15 cellular contexts compared by ENCODE assay signal in the genomic region with DNA sequence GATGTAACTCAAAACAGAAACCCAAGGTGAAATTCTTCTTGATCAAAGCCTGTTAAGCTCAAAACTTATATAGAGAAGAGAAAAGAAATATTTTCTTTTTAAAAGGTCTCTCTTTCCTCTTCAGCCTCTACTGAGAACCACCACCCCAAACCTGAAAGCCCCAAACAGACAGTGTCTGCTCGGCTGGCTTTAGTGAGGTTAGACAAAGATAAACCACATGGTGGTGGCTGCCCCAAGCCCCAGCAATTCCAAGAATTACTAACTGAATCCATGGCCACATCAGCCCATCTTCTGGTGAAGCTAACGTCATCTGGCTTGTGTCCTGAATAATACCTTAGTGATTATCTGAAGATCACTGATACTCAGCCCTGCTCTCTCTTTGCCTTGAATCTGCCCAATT.
"Had no signal": no experiment of that assay in that cellular context is flagged by ENCODE, and none has a peak within 500 bp of the region (broad histone marks: within the 10 kb centered on the region; RNA-seq: fewer than 3 reads in every experiment).

No MANE protein-coding gene starts in this region.

- DNase-seq: activated CD4-positive, alpha-beta T cell treated with anti-CD3 and anti-CD28 coated beads for 1 hour; activated CD4-positive, alpha-beta T cell treated with anti-CD3 and anti-CD28 coated beads, Interleukin-2, amount 50 U/mL, for 4 hours; activated naive CD4-positive, alpha-beta T cell treated with Interleukin-2 at 50 U/mL for 16 hours; activated T-cell treated with anti-CD3 and anti-CD28 coated beads, Interleukin-2, amount 50 U/mL, for 1 hour; cortex of kidney; foreskin fibroblast; heart right ventricle; lower lobe of right lung; naive thymus-derived CD8-positive, alpha-beta T cell; stimulated activated CD4-positive, alpha-beta T cell treated with anti-CD3 and anti-CD28 coated beads, Interleukin-2, amount 100 ng/mL, for 48 hours; stimulated activated CD8-positive, alpha-beta memory T cell treated with anti-CD3 and anti-CD28 coated beads, Interleukin-4, amount 100 ng/mL, for 48 hours; stimulated activated naive B cell treated with anti-CD40 and anti-IgM and Interleukin-4, amounts not matched to agents 10 μg/mL and 1 μg/mL and 100 μg/mL, for 72 hours; SW 1271; upper lobe of left lung had no signal

- H3K4me3 Mint-ChIP-seq: naive thymus-derived CD8-positive, alpha-beta T cell; stimulated activated naive B cell treated with anti-CD40 and anti-IgM and Interleukin-4, amounts not matched to agents 10 μg/mL and 1 μg/mL and 100 μg/mL, for 72 hours had no signal

- H3K27me3 Mint-ChIP-seq: naive thymus-derived CD8-positive, alpha-beta T cell; progenitor cell of endocrine pancreas; stimulated activated naive B cell treated with anti-CD40 and anti-IgM and Interleukin-4, amounts not matched to agents 10 μg/mL and 1 μg/mL and 100 μg/mL, for 72 hours had no signal

- H3K27ac Mint-ChIP-seq: progenitor cell of endocrine pancreas had no signal

- H3K9me3 Mint-ChIP-seq: stimulated activated naive B cell treated with anti-CD40 and anti-IgM and Interleukin-4, amounts not matched to agents 10 μg/mL and 1 μg/mL and 100 μg/mL, for 72 hours had no signal
